Comparison of ENCODE assay signal across 8 cellular contexts in genomic region chr3:184812845-184813157, GRCh38. TPM values are rescaled to one million over a fixed set of nuclear protein-coding genes. Genes with fewer than 3 reads are reported as not detected.
DNase-seq lines count a peak whose midpoint lies in the region; ATAC-seq, FAIRE-seq and TF ChIP-seq lines count a peak whose summit lies in the region.

No MANE protein-coding gene starts in this region.

- H3K27me3 ChIP-seq in A673 (replicated peaks; ENCODE audit: insufficient read depth, low read depth, low read length, poor library complexity) (no peaks in the 10 kb centered on the region), HL-60 (ENCODE audit: insufficient read depth, poor library complexity, severe bottlenecking) (no peaks in the 10 kb centered on the region), bronchial epithelial cell (ENCODE audit: control insufficient read depth, insufficient read depth, low read length) (no peaks in the 10 kb centered on the region), muscle layer of colon (ENCODE audit: control insufficient read depth in 1 of 2, insufficient read depth in 2 of 2, low read length in 2 of 2) (no peaks in the 10 kb centered on the region)

- TF ChIP-seq CTCF in A673 (conservative IDR thresholded peaks at IDR 0.05; ENCODE audit: low read depth, low read length) (no peak), HL-60 (IDR thresholded peaks at IDR 0.05; ENCODE audit: insufficient read depth, low read length) (no peak), bronchial epithelial cell (IDR thresholded peaks at IDR 0.05; ENCODE audit: insufficient read depth, low read length, severe bottlenecking) (no peak)

- no peak for ATAC-seq in GM21360 (IDR thresholded peaks at IDR 0.05; ENCODE audit: unreplicated experiment)

- CTCF ChIA-PET in A673 (lab: Charles Lee) = no interaction called here

- H3K4me1 ChIP-seq in A673 (ENCODE audit: insufficient read depth, low read length, poor library complexity, severe bottlenecking) (no peaks in the 10 kb centered on the region), muscle layer of colon (ENCODE audit: insufficient read depth, low read length) (peaks cover 10% of the 10 kb centered on the region)

- intact Hi-C loops in A673 (cut with micrococcal nuclease; ENCODE audit: unreplicated experiment) = no loop called here

- no peaks in the 10 kb centered on the region for H3K36me3 ChIP-seq in A673 (ENCODE audit: insufficient read depth, low read length, poor library complexity, severe bottlenecking)
- peaks cover 2% of the 10 kb centered on the region for H3K36me3 ChIP-seq in bronchial epithelial cell (ENCODE audit: control insufficient read depth, insufficient read depth, low read length)
- H3K36me3 ChIP-seq in muscle layer of colon (ENCODE audit: insufficient read depth, low read length) = no peaks in the 10 kb centered on the region

- no peak for FAIRE-seq in bronchial epithelial cell (lab: Jason Lieb, UNC)

- H3K9me3 ChIP-seq in A673 (ENCODE audit: low read depth, low read length, poor library complexity, severe bottlenecking) (no peaks in the 10 kb centered on the region), muscle layer of colon (ENCODE audit: low read length) (no peaks in the 10 kb centered on the region)

- DNase-seq in A673 (ENCODE audit: low spot score) (no peak), HL-60 (ENCODE audit: low read depth in 1 of 2, low spot score in 1 of 2) (no peak), bronchial epithelial cell (ENCODE audit: low read depth) (no peak), COLO668 (lab: John Stamatoyannopoulos, UW; ENCODE audit: unreplicated experiment) (no peak), NCI-H524 treated with DMSO at 0.1 percent for 48 hours (lab: John Stamatoyannopoulos, UW) (no peak), 8988T (no peak)

- peak overlapping the region; percentile 59 for H3K9ac ChIP-seq in muscle layer of colon (ENCODE audit: low read length)

- POLR2A ChIA-PET in A673 (lab: Charles Lee; ENCODE audit: low non-redundant PET) = no interaction called here

- BruUV-seq in A673 (replicated peaks; lab: Mats Ljungman, UMichigan) = no TSS peak

- H3K4me3 ChIP-seq in A673 (ENCODE audit: low read depth, low read length, poor library complexity, severe bottlenecking) (peak overlapping the region; percentile 71), HL-60 (replicated peaks; ENCODE audit: insufficient read depth, low read length) (peak overlapping the region; percentile 73), bronchial epithelial cell (ENCODE audit: low read depth, low read length) (peak overlapping the region; percentile 87), muscle layer of colon (ENCODE audit: low read depth in 1 of 2, low read length in 2 of 2) (peak overlapping the region; percentile 63 to 94)

- H3K27ac ChIP-seq in A673 (ENCODE audit: low read depth, low read length, poor library complexity, severe bottlenecking) (no peak overlapping the region), HL-60 (replicated peaks) (peak overlapping the region; percentile 72), muscle layer of colon (ENCODE audit: low read depth, low read length) (peak overlapping the region; percentile 84)

RNA-seq across cellular contexts. Expression of gene VPS8, which starts 0.8 kb away (rescaled TPM):
- total RNA-seq in A673 (2021) (42.3 and 43.2 TPM in 2 replicates), bronchial epithelial cell (56.9 and 64.9 TPM in 2 replicates)
